ENCODE assay signal across 9 cellular contexts in the genomic region with DNA sequence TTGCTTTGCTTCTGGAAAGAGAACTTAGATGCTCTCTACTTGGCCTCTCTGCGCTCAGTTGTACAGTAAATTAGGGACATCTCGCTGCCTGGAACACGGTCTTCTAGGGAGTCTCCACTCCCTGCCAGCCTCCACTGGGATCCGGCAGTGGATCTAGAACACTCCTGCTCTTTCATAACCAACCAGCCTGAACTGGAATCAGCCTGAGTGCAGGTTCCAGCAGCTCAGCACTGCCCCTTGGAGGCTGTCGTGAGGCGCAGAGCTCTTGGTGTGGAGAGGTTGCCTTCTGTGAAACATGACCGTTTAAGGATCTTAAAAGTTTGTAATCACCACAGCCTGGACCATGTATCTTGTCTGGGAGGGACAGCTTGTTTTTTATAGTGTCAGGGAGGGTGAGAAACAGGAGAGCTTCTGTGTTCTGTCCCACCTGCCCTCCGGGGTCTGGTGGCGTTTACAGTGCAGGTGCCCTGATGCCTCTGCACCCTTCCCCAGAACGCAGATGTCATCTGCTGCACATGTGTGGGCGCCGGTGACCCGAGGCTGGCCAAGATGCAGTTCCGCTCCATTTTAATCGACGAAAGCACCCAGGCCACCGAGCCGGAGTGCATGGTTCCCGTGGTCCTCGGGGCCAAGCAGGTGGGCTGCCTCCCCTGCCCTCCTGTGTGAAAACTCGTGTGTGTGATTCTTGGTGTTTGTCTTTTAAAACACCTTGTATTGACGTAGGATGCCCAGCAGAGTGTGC. TPM values are rescaled to one million over a fixed set of nuclear protein-coding genes. Genes with fewer than 3 reads are reported as not detected.
A peak's percentile ranks its signal among the peaks of the same experiment; 100 is the strongest.
DNase-seq lines count a peak whose midpoint lies in the region; ATAC-seq and TF ChIP-seq lines count a peak whose summit lies in the region.
"Had no signal": no experiment of that assay in that cellular context is flagged by ENCODE, and none has a peak within 500 bp of the region (broad histone marks: within the 10 kb centered on the region; RNA-seq: fewer than 3 reads in every experiment).

No MANE protein-coding gene starts in this region.

- H3K4me3 Mint-ChIP-seq in activated naive CD4-positive, alpha-beta T cell treated with anti-CD3 and anti-CD28 coated beads for 36 hours: no peak overlapping the region

- TF ChIP-seq CTCF in 22Rv1 (IDR thresholded peaks at IDR 0.05): peak; percentile 30; the same call in 1 of the 2 replicates

- no peaks in the 10 kb centered on the region for H3K9me3 Mint-ChIP-seq in activated naive CD4-positive, alpha-beta T cell treated with anti-CD3 and anti-CD28 coated beads for 36 hours
- H3K9me3 Mint-ChIP-seq: activated naive CD4-positive, alpha-beta T cell treated with anti-CD3 and anti-CD28 coated beads, Interleukin-2, amount 50 U/mL, for 72 hours had no signal

- ATAC-seq in GM21367 (IDR thresholded peaks at IDR 0.05; ENCODE audit: unreplicated experiment): no peak
- ATAC-seq: activated naive CD4-positive, alpha-beta T cell treated with anti-CD3 and anti-CD28 coated beads, Interleukin-2, amount 50 U/mL, for 72 hours had no signal

- H3K27ac Mint-ChIP-seq in activated naive CD4-positive, alpha-beta T cell treated with anti-CD3 and anti-CD28 coated beads for 36 hours: no peak overlapping the region

- no peaks in the 10 kb centered on the region for H3K4me1 Mint-ChIP-seq in activated naive CD4-positive, alpha-beta T cell treated with anti-CD3 and anti-CD28 coated beads for 36 hours (ENCODE audit: low read depth)

- H3K27me3 Mint-ChIP-seq in activated naive CD4-positive, alpha-beta T cell treated with anti-CD3 and anti-CD28 coated beads for 36 hours (ENCODE audit: low read depth): no peaks in the 10 kb centered on the region

- CTCF ChIA-PET in activated naive CD4-positive, alpha-beta T cell treated with anti-CD3 and anti-CD28 coated beads for 36 hours (lab: Charles Lee): interaction anchor here (0.6 to 2.2 kb wide), 4 partner anchors 9 to 333 kb away, joined by 3 to 12 read pairs (median 4); no protein-coding TSS in a partner anchor

- peaks cover 28% of the 10 kb centered on the region for H3K36me3 Mint-ChIP-seq in activated naive CD4-positive, alpha-beta T cell treated with anti-CD3 and anti-CD28 coated beads for 36 hours (ENCODE audit: low read depth)

- no peak overlapping the region for H3K27ac ChIP-seq in 22Rv1

- intact Hi-C loops in activated naive CD4-positive, alpha-beta T cell treated with anti-CD3 and anti-CD28 coated beads for 36 hours (cut with micrococcal nuclease): no loop called here

- DNase-seq in HCEC 1CT (peak; percentile 25), anterior cingulate cortex (lab: John Stamatoyannopoulos, UW) (peak in 52 of 58 donors; percentile 13 to 89 (median 68)), iris pigment epithelial cell (ENCODE audit: low read depth) (peak; percentile 54), NCI-H446 treated with DMSO at 0.1 percent for 48 hours (lab: John Stamatoyannopoulos, UW) (no peak), T-helper 2 cell (no peak)
- no peak for DNase-seq in activated naive CD4-positive, alpha-beta T cell treated with anti-CD3 and anti-CD28 coated beads for 36 hours

RNA-seq across cellular contexts. Expression of a gene that starts 24.8 kb away (rescaled TPM):
- 100 to 1,000 TPM in 1 of 2 experiments, 10 to 100 TPM in 1; 95.0 to 105 TPM for total RNA-seq in activated naive CD4-positive, alpha-beta T cell treated with anti-CD3 and anti-CD28 coated beads for 36 hours

RNA-seq across cellular contexts. Expression of a gene that starts 39.4 kb away (rescaled TPM):
- total RNA-seq in activated naive CD4-positive, alpha-beta T cell treated with anti-CD3 and anti-CD28 coated beads for 36 hours: not detected

Comparison
In these comparisons a context has a peak if more than half of its experiments do, and no peak if none do; other contexts are left out.
1. DNase-seq: peak in HCEC 1CT (single experiment), anterior cingulate cortex (52 of 58) and iris pigment epithelial cell (single experiment); none in NCI-H446 treated with DMSO at 0.1 percent for 48 hours (single experiment), activated naive CD4-positive, alpha-beta T cell treated with anti-CD3 and anti-CD28 coated beads for 36 hours (single experiment) and T-helper 2 cell (0 of 5).